In genomic region chr4:181909368-181909767, GRCh38 we compare ENCODE assay signal across 15 cellular contexts.
DNase-seq lines count a peak whose midpoint lies in the region; FAIRE-seq and TF ChIP-seq lines count a peak whose summit lies in the region.
"Had no signal": no experiment of that assay in that cellular context is flagged by ENCODE, and none has a peak within 500 bp of the region (broad histone marks: within the 10 kb centered on the region; RNA-seq: fewer than 3 reads in every experiment).

No MANE protein-coding gene starts in this region.

- no peak overlapping the region for H3K9ac ChIP-seq in HUES48 (ENCODE audit: low read depth, low read length)

- DNase-seq in AG09309 (ENCODE audit: low read depth) (peak; percentile 55), bronchial epithelial cell (ENCODE audit: low read depth) (peak; percentile 9), iris pigment epithelial cell (ENCODE audit: low read depth) (peak; percentile 76), GM19239 (ENCODE audit: insufficient read length, low spot score) (no peak), NCI-H748 (lab: John Stamatoyannopoulos, UW; ENCODE audit: unreplicated experiment) (no peak), nucleus accumbens (lab: John Stamatoyannopoulos, UW) (no peak), RCC 7860 (ENCODE audit: low spot score) (no peak)
- DNase-seq: ACHN; esophagus squamous epithelium; NCI-H446 treated with DMSO at 0.1 percent for 48 hours; OCI-M1; stimulated activated CD4-positive, alpha-beta T cell treated with anti-CD3 and anti-CD28 coated beads, Interleukin-15, amount 100 ng/mL, for 24 hours had no signal

- FAIRE-seq in bronchial epithelial cell (lab: Jason Lieb, UNC) (no peak), GM19239 (lab: Jason Lieb, UNC) (no peak), RCC 7860 (lab: Jason Lieb, UNC) (no peak)
- FAIRE-seq: D721Med had no signal

- H3K9me3 ChIP-seq in HUES48 (ENCODE audit: control insufficient read depth, insufficient read depth, low read length) = peaks cover 26% of the 10 kb centered on the region; the same call in 1 of the 2 replicates

- H3K4me1 ChIP-seq in HUES48 (ENCODE audit: control insufficient read depth, insufficient read depth, low read length) = no peaks in the 10 kb centered on the region
- H3K4me1 ChIP-seq: esophagus squamous epithelium had no signal

- H3K4me3 ChIP-seq in AG09309 (ENCODE audit: control insufficient read depth, low read depth, low read length) (no peak overlapping the region), HUES48 (ENCODE audit: low read depth, low read length) (no peak overlapping the region), bronchial epithelial cell (ENCODE audit: low read depth, low read length) (no peak overlapping the region)
- H3K4me3 ChIP-seq: coronary artery, esophagus squamous epithelium had no signal

- H3K27me3 ChIP-seq in HUES48 (ENCODE audit: control insufficient read depth, insufficient read depth, low read length) (no peaks in the 10 kb centered on the region), bronchial epithelial cell (ENCODE audit: control insufficient read depth, insufficient read depth, low read length) (no peaks in the 10 kb centered on the region)
- H3K27me3 ChIP-seq: esophagus squamous epithelium had no signal

- H3K27ac ChIP-seq in HUES48 (ENCODE audit: low read depth, low read length) = peak overlapping the region; percentile 37
- H3K27ac ChIP-seq: coronary artery, esophagus squamous epithelium had no signal

- H3K36me3 ChIP-seq in HUES48 (ENCODE audit: control insufficient read depth, insufficient read depth, low read length) = no peaks in the 10 kb centered on the region
- H3K36me3 ChIP-seq in bronchial epithelial cell (ENCODE audit: control insufficient read depth, insufficient read depth, low read length) = no peaks in the 10 kb centered on the region
- H3K36me3 ChIP-seq: esophagus squamous epithelium had no signal

- TF ChIP-seq CTCF in AG09309 (IDR thresholded peaks at IDR 0.05; ENCODE audit: control insufficient read depth, insufficient read depth, low read depth, low read length, missing control alignments) (no peak), bronchial epithelial cell (IDR thresholded peaks at IDR 0.05; ENCODE audit: insufficient read depth, low read length, severe bottlenecking) (no peak)

Comparison
In these comparisons a context has a peak if more than half of its experiments do, and no peak if none do; other contexts are left out.
1. DNase-seq: peak in AG09309 (single experiment), bronchial epithelial cell (single experiment) and iris pigment epithelial cell (single experiment); none in GM19239 (single experiment), NCI-H748 (single experiment), nucleus accumbens (0 of 56) and RCC 7860 (single experiment).